In genomic region chr14:101809671-101810514, GRCh38 we compare ENCODE assay signal across 8 cellular contexts. TPM values are rescaled to one million over a fixed set of nuclear protein-coding genes. Genes with fewer than 3 reads are reported as not detected.
DNase-seq lines count a peak whose midpoint lies in the region; ATAC-seq, FAIRE-seq and TF ChIP-seq lines count a peak whose summit lies in the region.

No MANE protein-coding gene starts in this region.

- H3K27me3 ChIP-seq in SU-DHL-6 (ENCODE audit: low read length) (no peaks in the 10 kb centered on the region), adipocyte (replicated peaks; ENCODE audit: control insufficient read depth, insufficient read depth, low read length) (no peaks in the 10 kb centered on the region), cardiac muscle cell (no peaks in the 10 kb centered on the region), pancreas (no peaks in the 10 kb centered on the region)

- H3K9me2 ChIP-seq in SU-DHL-6 (replicated peaks; ENCODE audit: insufficient read depth, low read length): no peaks in the 10 kb centered on the region

- H2AFZ ChIP-seq in SU-DHL-6 (ENCODE audit: low read depth, low read length, severe bottlenecking): no peak overlapping the region

- peak; percentile 73 for TF ChIP-seq POLR2A in GM12892 (IDR thresholded peaks at IDR 0.05; ENCODE audit: low read depth, low read length)

- peak overlapping the region; percentile 93 for H3K27ac ChIP-seq in SU-DHL-6 (ENCODE audit: low read depth, low read length)
- peak overlapping the region; percentile 99 for H3K27ac ChIP-seq in cardiac muscle cell
- H3K27ac ChIP-seq in pancreas: peak overlapping the region; percentile 77 to 98 (median 96)
- H3K27ac ChIP-seq in urinary bladder (ENCODE audit: low read depth): peak overlapping the region; percentile 98

- H3K4me3 ChIP-seq in SU-DHL-6 (ENCODE audit: insufficient read depth, low read length, poor library complexity, severe bottlenecking): peak overlapping the region; percentile 64
- H3K4me3 ChIP-seq in adipocyte (ENCODE audit: low read length): peak overlapping the region; percentile 87
- H3K4me3 ChIP-seq in cardiac muscle cell: peak overlapping the region; percentile 82
- H3K4me3 ChIP-seq in pancreas: peak overlapping the region; percentile 12 to 42 (median 32)
- H3K4me3 ChIP-seq in urinary bladder (ENCODE audit: low read depth, low read length): peak overlapping the region; percentile 70

- no peaks in the 10 kb centered on the region for H3K9me3 ChIP-seq in SU-DHL-6 (ENCODE audit: insufficient read depth, low read length)
- H3K9me3 ChIP-seq in adipocyte (ENCODE audit: control insufficient read depth, low read length): no peaks in the 10 kb centered on the region
- no peaks in the 10 kb centered on the region for H3K9me3 ChIP-seq in cardiac muscle cell (ENCODE audit: low read depth)
- no peaks in the 10 kb centered on the region for H3K9me3 ChIP-seq in pancreas

- ATAC-seq in HG02798 (IDR thresholded peaks at IDR 0.05; ENCODE audit: poor library complexity, unreplicated experiment) (peak; percentile 88), pancreas (peak; percentile 86 to 94 (median 90))

- FAIRE-seq in GM12892 (lab: Jason Lieb, UNC) (peak; percentile 96), pancreas (lab: Jason Lieb, UNC) (peak; percentile 72)

- H3K9ac ChIP-seq in SU-DHL-6 (ENCODE audit: low read length) (peak overlapping the region; percentile 72), adipocyte (ENCODE audit: low read length) (peak overlapping the region; percentile 92)

- H3K4me2 ChIP-seq in SU-DHL-6 (ENCODE audit: low read depth, low read length, poor library complexity, severe bottlenecking): peak overlapping the region; percentile 81

- H3K4me1 ChIP-seq in adipocyte (ENCODE audit: control insufficient read depth, insufficient read depth, low read length): peaks cover 40% of the 10 kb centered on the region
- H3K4me1 ChIP-seq in cardiac muscle cell (ENCODE audit: low read depth): peaks cover 22% of the 10 kb centered on the region
- peaks cover 8 to 53% (median 53%) of the 10 kb centered on the region in 3 donors for H3K4me1 ChIP-seq in pancreas
- no peaks in the 10 kb centered on the region for H3K4me1 ChIP-seq in urinary bladder (ENCODE audit: insufficient read depth)

- H4K20me1 ChIP-seq in SU-DHL-6 (ENCODE audit: low read depth, low read length): no peaks in the 10 kb centered on the region

- no peaks in the 10 kb centered on the region for H3K36me3 ChIP-seq in SU-DHL-6 (ENCODE audit: low read length)
- no peaks in the 10 kb centered on the region for H3K36me3 ChIP-seq in adipocyte (ENCODE audit: control insufficient read depth, insufficient read depth, low read length, severe bottlenecking)
- no peaks in the 10 kb centered on the region for H3K36me3 ChIP-seq in cardiac muscle cell
- H3K36me3 ChIP-seq in pancreas: no peaks in the 10 kb centered on the region
- no peaks in the 10 kb centered on the region for H3K36me3 ChIP-seq in urinary bladder (ENCODE audit: insufficient read depth)

- TF ChIP-seq CTCF in SU-DHL-6 (IDR thresholded peaks at IDR 0.05; ENCODE audit: insufficient read depth, low read length, poor library complexity, severe bottlenecking) (no peak), cardiac muscle cell (IDR thresholded peaks at IDR 0.05; ENCODE audit: low read depth, low read length) (no peak), pancreas (IDR thresholded peaks at IDR 0.05) (no peak)

- WGBS in pancreas, 2 donors: 0% methylated on average over 23 of the region's 23 CpGs
- WGBS in urinary bladder: under 1% methylated on average over 23 of the region's 23 CpGs

- peaks cover 42% of the 10 kb centered on the region; the same call in 1 of the 2 replicates for H3F3A ChIP-seq in SU-DHL-6 (ENCODE audit: insufficient read depth)

- intact Hi-C loops in pancreas (cut with DNase I): loop anchor here in 1 of 3 donors (10.0 kb wide), 1 partner anchor 55 kb away; no protein-coding TSS in a partner anchor

- DNase-seq in GM12892 (ENCODE audit: insufficient read length) (peak; percentile 41), NCI-H1417 (lab: John Stamatoyannopoulos, UW) (peak; percentile 91 to 97 (median 94)), adipocyte (ENCODE audit: low read depth) (peak; percentile 97), cardiac muscle cell (ENCODE audit: low read depth in 1 of 2, low spot score in 1 of 2) (peak; percentile 91 to 97), pancreas (peak; percentile 73 to 91 (median 87))

- peaks cover 47% of the 10 kb centered on the region for H3K79me2 ChIP-seq in SU-DHL-6 (ENCODE audit: insufficient read depth, low read length)

RNA-seq across cellular contexts. Expression of gene PPP2R5C, which starts 48.4 kb away (rescaled TPM):
- polyA plus RNA-seq in GM12892 (2012; ENCODE audit: missing spikeins): 106 TPM
- 53.7 and 84.9 TPM in 2 replicates for total RNA-seq in cardiac muscle cell
- 60.4 and 78.8 TPM in 2 replicates for polyA plus RNA-seq in cardiac muscle cell
- 10 to 100 TPM; 49.8 to 76.1 (median 62.6) TPM for total RNA-seq in pancreas
- 10 to 100 TPM; 41.6 to 47.5 TPM for polyA plus RNA-seq in pancreas
- 118 TPM for total RNA-seq in urinary bladder
- polyA plus RNA-seq in urinary bladder: 85.4 TPM

Comparison
In these comparisons a context has a peak if more than half of its experiments do, and no peak if none do; other contexts are left out.
1. Peak in every context shown above with its lines: DNase-seq, ATAC-seq, H3K4me3 ChIP-seq and H3K27ac ChIP-seq.
2. DNase-seq: peak in every context shown above with its lines; median percentile 97 in adipocyte; 94 in NCI-H1417; 94 in cardiac muscle cell; 87 in pancreas; 41 in GM12892.
3. H3K4me3 ChIP-seq: peak in every context shown above with its lines; median percentile 87 in adipocyte; 82 in cardiac muscle cell; 70 in urinary bladder; 64 in SU-DHL-6; 32 in pancreas.